8 cellular contexts compared by ENCODE assay signal in the genomic region with DNA sequence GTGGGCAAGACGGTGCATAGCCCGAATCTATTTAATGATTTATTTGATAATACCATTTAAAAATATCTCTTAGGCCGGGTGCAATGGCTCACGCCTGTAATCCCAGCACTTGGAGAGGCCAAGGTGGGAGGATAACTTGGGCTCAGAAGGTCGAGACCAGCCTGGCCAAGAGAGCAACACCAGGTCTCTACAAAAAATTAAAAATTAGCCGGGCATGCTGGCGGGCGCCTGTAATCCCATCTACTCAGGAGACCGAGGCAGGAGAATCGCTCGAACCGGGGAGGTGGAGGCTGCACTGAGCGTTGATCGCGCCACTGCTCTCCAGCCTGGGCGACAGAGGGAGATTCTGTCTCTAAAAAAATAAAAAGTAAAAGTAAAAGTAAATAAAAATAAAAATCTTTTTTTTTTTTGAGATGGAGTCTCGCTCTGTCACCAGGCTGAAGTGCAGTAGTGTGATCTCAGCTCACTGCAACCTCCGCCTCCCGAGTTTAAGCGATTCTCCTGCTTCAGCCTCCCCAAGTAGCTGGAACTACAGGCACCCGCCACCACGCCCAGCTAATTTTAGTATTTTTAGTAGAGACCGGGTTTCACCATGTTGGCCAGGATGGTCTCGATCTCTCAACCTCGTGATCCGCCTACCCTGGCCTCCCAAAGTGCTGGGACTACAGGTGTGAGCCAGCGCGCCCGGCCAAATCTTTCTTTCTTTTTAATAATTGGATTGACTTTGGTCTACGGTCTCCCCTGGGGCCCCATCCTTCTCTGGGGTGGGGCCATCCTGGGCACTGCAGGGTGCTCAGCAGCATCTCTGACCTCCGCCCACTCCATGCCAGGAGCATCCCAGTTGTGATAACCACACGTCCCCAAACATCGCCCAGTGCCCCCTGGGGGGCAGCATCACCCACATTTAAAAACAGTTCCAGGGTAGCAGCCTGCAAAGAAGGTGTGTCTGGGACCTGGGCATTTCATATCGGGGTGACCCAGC.
DNase-seq lines count a peak whose midpoint lies in the region; ATAC-seq and TF ChIP-seq lines count a peak whose summit lies in the region.

No MANE protein-coding gene starts in this region.

- H3F3A ChIP-seq in MM.1S (ENCODE audit: insufficient read depth, low read length) = peaks cover 39% of the 10 kb centered on the region

- H3K4me3 ChIP-seq in MM.1S (ENCODE audit: low read length) = no peak overlapping the region
- H3K4me3 ChIP-seq in neutrophil (ENCODE audit: low read depth in 1 of 2, low read length in 1 of 2) = peak overlapping the region; percentile 71

- no peak for ATAC-seq in CD4-positive, alpha-beta T cell (ENCODE audit: poor library complexity)
- ATAC-seq in central memory CD8-positive, alpha-beta T cell (replicated peaks; ENCODE audit: extremely low read depth, poor library complexity, severe bottlenecking) = no peak
- ATAC-seq in HG03442 (IDR thresholded peaks at IDR 0.05; ENCODE audit: unreplicated experiment) (no peak), GM19035 (IDR thresholded peaks at IDR 0.05; ENCODE audit: unreplicated experiment) (no peak)

- peaks cover 47% of the 10 kb centered on the region for H3K4me1 Mint-ChIP-seq in CD4-positive, alpha-beta T cell (ENCODE audit: low read depth)
- peaks cover 27% of the 10 kb centered on the region for H3K4me1 Mint-ChIP-seq in central memory CD8-positive, alpha-beta T cell

- in situ Hi-C loops in G401 (cut with HindIII; ENCODE audit: low sequenced_read_pairs) = no loop called here

- no peaks in the 10 kb centered on the region for H3K9me2 ChIP-seq in MM.1S (replicated peaks; ENCODE audit: insufficient read depth, low read length)

- H2AFZ ChIP-seq in MM.1S (ENCODE audit: low read length) = no peak overlapping the region

- TF ChIP-seq CTCF in CD4-positive, alpha-beta T cell (IDR thresholded peaks at IDR 0.05) = peak; percentile 2
- peak; percentile 10; the same call in 1 of the 2 replicates for TF ChIP-seq CTCF in MM.1S (IDR thresholded peaks at IDR 0.05; ENCODE audit: low read length)
- no peak for TF ChIP-seq CTCF in neutrophil (IDR thresholded peaks at IDR 0.05)

- H3K9me3 Mint-ChIP-seq in CD4-positive, alpha-beta T cell = no peaks in the 10 kb centered on the region
- H3K9me3 Mint-ChIP-seq in central memory CD8-positive, alpha-beta T cell = no peaks in the 10 kb centered on the region

- H3K27ac ChIP-seq in CD4-positive, alpha-beta T cell (ENCODE audit: low read depth, low read length) = no peak overlapping the region
- H3K27ac ChIP-seq in MM.1S (ENCODE audit: low read length) = peak overlapping the region; percentile 99; the same call in 1 of the 2 replicates
- peak overlapping the region; percentile 99 for H3K27ac ChIP-seq in neutrophil

- H3K27ac Mint-ChIP-seq in CD4-positive, alpha-beta T cell = peak overlapping the region; percentile 30
- H3K27ac Mint-ChIP-seq in central memory CD8-positive, alpha-beta T cell (ENCODE audit: low read depth) = peak overlapping the region; percentile 44

- H3K79me2 ChIP-seq in MM.1S (ENCODE audit: low read length) = peaks cover 28% of the 10 kb centered on the region

- no peak for DNase-seq in CD4-positive, alpha-beta T cell
- DNase-seq in MM.1S = no peak
- no peak for DNase-seq in central memory CD8-positive, alpha-beta T cell (ENCODE audit: low spot score in 2 of 2)
- no peak for DNase-seq in SKM-1 treated with dmso at 0.1 percent for 144 hours (lab: John Stamatoyannopoulos, UW; ENCODE audit: unreplicated experiment)
- no peak for DNase-seq in G401 (ENCODE audit: low spot score)

- intact Hi-C loops in CD4-positive, alpha-beta T cell (cut with DNase I, micrococcal nuclease) = loop anchor here (1.0 to 10.0 kb wide), 11 partner anchors 25 to 454 kb away; a partner anchor contains a TSS

- H3K9me3 ChIP-seq in CD4-positive, alpha-beta T cell (ENCODE audit: control insufficient read depth, low read length) = no peaks in the 10 kb centered on the region
- H3K9me3 ChIP-seq in MM.1S (replicated peaks; ENCODE audit: insufficient read depth, low read length) (no peaks in the 10 kb centered on the region), neutrophil (no peaks in the 10 kb centered on the region)

- H3K4me3 Mint-ChIP-seq in CD4-positive, alpha-beta T cell = peak overlapping the region; percentile 83
- peak overlapping the region; percentile 61 for H3K4me3 Mint-ChIP-seq in central memory CD8-positive, alpha-beta T cell

- H3K36me3 ChIP-seq in MM.1S (replicated peaks; ENCODE audit: insufficient read depth, low read length) = no peaks in the 10 kb centered on the region
- no peaks in the 10 kb centered on the region for H3K36me3 ChIP-seq in neutrophil

- no peaks in the 10 kb centered on the region for H3K36me3 Mint-ChIP-seq in CD4-positive, alpha-beta T cell (ENCODE audit: low read depth)
- H3K36me3 Mint-ChIP-seq in central memory CD8-positive, alpha-beta T cell (ENCODE audit: insufficient read depth) = peaks cover 12% of the 10 kb centered on the region

- CTCF ChIA-PET in CD4-positive, alpha-beta T cell (lab: Charles Lee) = interaction anchor here (0.6 to 4.8 kb wide), 21 partner anchors 9 to 184 kb away, joined by 3 to 55 read pairs (median 7); a partner anchor contains a TSS

- H3K4me1 ChIP-seq in MM.1S (ENCODE audit: low read length) = peaks cover 37% of the 10 kb centered on the region
- H3K4me1 ChIP-seq in neutrophil (ENCODE audit: control insufficient read depth in 1 of 2, insufficient read depth in 1 of 2, low read depth in 1 of 2, low read length in 1 of 2) = peaks cover 61% of the 10 kb centered on the region in 2 experiments

- peaks cover 4% of the 10 kb centered on the region for H3K27me3 Mint-ChIP-seq in CD4-positive, alpha-beta T cell
- H3K27me3 Mint-ChIP-seq in central memory CD8-positive, alpha-beta T cell = no peaks in the 10 kb centered on the region

- H4K20me1 ChIP-seq in MM.1S (ENCODE audit: insufficient read depth, low read length) = no peaks in the 10 kb centered on the region

- H3K27me3 ChIP-seq in CD4-positive, alpha-beta T cell (ENCODE audit: control insufficient read depth, insufficient read depth, low read length) = no peaks in the 10 kb centered on the region
- H3K27me3 ChIP-seq in MM.1S (replicated peaks; ENCODE audit: insufficient read depth, low read length) (no peaks in the 10 kb centered on the region), neutrophil (no peaks in the 10 kb centered on the region)

- POLR2A ChIA-PET in CD4-positive, alpha-beta T cell (lab: Charles Lee) = interaction anchor here (0.6 to 11.7 kb wide), 11 partner anchors 9 to 184 kb away, joined by 3 to 272 read pairs (median 6); a partner anchor contains a TSS

- H3K9ac ChIP-seq in MM.1S (ENCODE audit: low read length) = peak overlapping the region; percentile 90; the same call in 1 of the 2 replicates

- peak overlapping the region; percentile 93 for H3K4me2 ChIP-seq in MM.1S (ENCODE audit: low read depth, low read length)
